29 cellular contexts compared by ENCODE assay signal in genomic region chr17:17976931-17977570, GRCh38.
"Had no signal": no experiment of that assay in that cellular context is flagged by ENCODE, and none has a peak within 500 bp of the region (broad histone marks: within the 10 kb centered on the region; RNA-seq: fewer than 3 reads in every experiment).

No MANE protein-coding gene starts in this region.

- H3K4me3 ChIP-seq: esophagus squamous epithelium, heart right ventricle, left lung, ovary, psoas muscle, sigmoid colon, testis, tibial artery, uterus had no signal

- FAIRE-seq: endometrium, islet of Langerhans had no signal

- DNase-seq: cortex of kidney; effector memory CD8-positive, alpha-beta T cell; erythroblast; esophagus squamous epithelium; foreskin melanocyte; glutamatergic neuron; heart right ventricle; hippocampal formation; left cardiac atrium; left lung; mammary epithelial cell; naive thymus-derived CD8-positive, alpha-beta T cell; occipital lobe; ovary; psoas muscle; sigmoid colon; stimulated activated CD4-positive, alpha-beta T cell treated with anti-CD3 and anti-CD28 coated beads, Interleukin-2, amount 100 ng/mL, for 24 hours; stimulated activated CD4-positive, alpha-beta T cell treated with anti-CD3 and anti-CD28 coated beads, Interleukin-4, amount 100 ng/mL, for 24 hours; stimulated activated naive CD8-positive, alpha-beta T cell treated with anti-CD3 and anti-CD28 coated beads, Interleukin-15, Interleukin-2, amounts not matched to agents 100 U/mL and 50 U/mL, for 24 hours; substantia nigra; testis; tibial artery; uterus had no signal

- ATAC-seq: effector memory CD8-positive, alpha-beta T cell; heart right ventricle; left cardiac atrium; left lung; naive thymus-derived CD8-positive, alpha-beta T cell; psoas muscle; right cardiac atrium; stimulated activated memory B cell treated with anti-CD40 and anti-IgM and Interleukin-4, amounts not matched to agents 10 μg/mL and 1 μg/mL and 100 μg/mL, for 72 hours; stimulated activated naive CD8-positive, alpha-beta T cell treated with anti-CD3 and anti-CD28 coated beads, Interleukin-15, Interleukin-2, amounts not matched to agents 100 U/mL and 50 U/mL, for 24 hours had no signal

- H3K9me3 ChIP-seq: esophagus squamous epithelium, heart right ventricle, left lung, ovary, psoas muscle, sigmoid colon, testis, tibial artery, uterus had no signal

- H3K36me3 Mint-ChIP-seq: naive thymus-derived CD8-positive, alpha-beta T cell; stimulated activated memory B cell treated with anti-CD40 and anti-IgM and Interleukin-4, amounts not matched to agents 10 μg/mL and 1 μg/mL and 100 μg/mL, for 72 hours; type B pancreatic cell had no signal

- H3K27ac ChIP-seq: esophagus squamous epithelium, heart right ventricle, left lung, ovary, psoas muscle, sigmoid colon, testis, tibial artery, uterus had no signal

- H3K9me3 Mint-ChIP-seq: effector memory CD8-positive, alpha-beta T cell; naive thymus-derived CD8-positive, alpha-beta T cell; neural crest cell; stimulated activated memory B cell treated with anti-CD40 and anti-IgM and Interleukin-4, amounts not matched to agents 10 μg/mL and 1 μg/mL and 100 μg/mL, for 72 hours; type B pancreatic cell had no signal

- H3K36me3 ChIP-seq: esophagus squamous epithelium, heart right ventricle, left lung, ovary, sigmoid colon, uterus had no signal

- H3K27me3 Mint-ChIP-seq: effector memory CD8-positive, alpha-beta T cell; naive thymus-derived CD8-positive, alpha-beta T cell; stimulated activated memory B cell treated with anti-CD40 and anti-IgM and Interleukin-4, amounts not matched to agents 10 μg/mL and 1 μg/mL and 100 μg/mL, for 72 hours; type B pancreatic cell had no signal

- H3K27me3 ChIP-seq: esophagus squamous epithelium, heart right ventricle, left lung, ovary, sigmoid colon, testis, tibial artery, uterus had no signal

- H3K4me1 ChIP-seq: testis, uterus had no signal

- H3K4me3 Mint-ChIP-seq: effector memory CD8-positive, alpha-beta T cell; naive thymus-derived CD8-positive, alpha-beta T cell; neural crest cell; stimulated activated memory B cell treated with anti-CD40 and anti-IgM and Interleukin-4, amounts not matched to agents 10 μg/mL and 1 μg/mL and 100 μg/mL, for 72 hours; type B pancreatic cell had no signal

- H3K27ac Mint-ChIP-seq: effector memory CD8-positive, alpha-beta T cell; stimulated activated memory B cell treated with anti-CD40 and anti-IgM and Interleukin-4, amounts not matched to agents 10 μg/mL and 1 μg/mL and 100 μg/mL, for 72 hours; type B pancreatic cell had no signal
